Comparison of ENCODE assay signal across 28 cellular contexts in the genomic region with DNA sequence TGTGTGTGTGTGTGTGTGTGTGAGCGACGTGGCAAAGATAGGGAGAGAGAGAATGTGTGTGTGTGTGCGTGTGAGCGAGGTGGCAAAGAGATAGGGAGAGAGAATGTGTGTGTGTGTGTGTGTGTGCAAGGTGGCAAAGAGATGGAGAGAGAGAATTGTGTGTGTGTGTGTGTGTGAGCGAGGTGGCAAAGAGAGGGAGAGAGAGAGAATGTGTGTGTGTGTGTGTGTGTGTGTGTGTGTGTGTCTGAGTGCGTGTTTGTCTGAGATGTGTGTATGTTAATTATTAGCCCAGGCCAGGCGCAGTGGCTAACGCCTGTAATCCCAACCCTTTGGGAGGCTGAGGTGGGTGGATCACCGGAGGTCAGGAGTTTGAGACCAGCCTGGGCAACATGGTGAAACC.
"Had no signal": no experiment of that assay in that cellular context is flagged by ENCODE, and none has a peak within 500 bp of the region (broad histone marks: within the 10 kb centered on the region; RNA-seq: fewer than 3 reads in every experiment).

No MANE protein-coding gene starts in this region.

- ATAC-seq: activated CD4-positive, CD25-positive, alpha-beta regulatory T cell treated with anti-CD3 and anti-CD28 coated beads, Interleukin-2, amount 50 U/mL, for 24 hours; activated CD8-positive, alpha-beta T cell treated with anti-CD3 and anti-CD28 coated beads for 36 hours; activated T-cell treated with anti-CD3 and anti-CD28 coated beads, Interleukin-2, amount 50 U/mL, for 4 hours; activated T-helper 17 cell treated with anti-CD3 and anti-CD28 coated beads, Interleukin-2, amount 50 U/mL, for 72 hours; esophagus mucosa; foreskin keratinocyte; gastrocnemius medialis; T-helper 17 cell had no signal

- DNase-seq: activated B cell treated with CpG ODN at 0.5 μM for 24 hours; activated CD4-positive, alpha-beta T cell treated with anti-CD3 and anti-CD28 coated beads for 48 hours; activated CD4-positive, alpha-beta T cell treated with anti-CD3 and anti-CD28 coated beads, Interleukin-2, amount 50 U/mL, for 1 hour; activated CD4-positive, alpha-beta T cell treated with anti-CD3 and anti-CD28 coated beads, Interleukin-2, amount 50 U/mL, for 48 hours; activated CD8-positive, alpha-beta T cell treated with anti-CD3 and anti-CD28 coated beads for 36 hours; activated effector memory CD4-positive, alpha-beta T cell treated with Interleukin-2 at 50 U/mL for 16 hours; activated gamma-delta T cell treated with Interleukin-2 at 50 U/mL for 16 hours; activated naive CD4-positive, alpha-beta T cell treated with anti-CD3 and anti-CD28 coated beads, Interleukin-2, amount 50 U/mL, for 16 hours; activated naive CD4-positive, alpha-beta T cell treated with Interleukin-2 at 50 U/mL for 16 hours; activated T-cell treated with anti-CD3 and anti-CD28 coated beads, Interleukin-2, amount 50 U/mL, for 4 hours; amniotic stem cell; anterior cingulate cortex; brain microvascular endothelial cell; dorsolateral prefrontal cortex; effector memory CD4-positive, alpha-beta T cell; endodermal cell; foreskin keratinocyte; gastrocnemius medialis; glutamatergic neuron; T-helper 1 cell; T-helper 17 cell; T1000; WERI-Rb-1 had no signal

- H3K4me1 ChIP-seq: foreskin keratinocyte, gastrocnemius medialis had no signal

- H3K27me3 ChIP-seq: brain microvascular endothelial cell, foreskin keratinocyte, gastrocnemius medialis had no signal

- H3K27ac ChIP-seq: brain microvascular endothelial cell, coronary artery, dorsolateral prefrontal cortex, foreskin keratinocyte, gastrocnemius medialis, WERI-Rb-1 had no signal

- H3K9me3 ChIP-seq: gastrocnemius medialis had no signal

- FAIRE-seq: astrocyte had no signal

- H3K36me3 ChIP-seq: brain microvascular endothelial cell, gastrocnemius medialis, WERI-Rb-1 had no signal

- H3K4me3 ChIP-seq: coronary artery, dorsolateral prefrontal cortex, gastrocnemius medialis had no signal
